Comparison of ENCODE assay signal across 9 cellular contexts in genomic region chr3:185317674-185318073, GRCh38. TPM values are rescaled to one million over a fixed set of nuclear protein-coding genes. Genes with fewer than 3 reads are reported as not detected.
A peak's percentile ranks its signal among the peaks of the same experiment; 100 is the strongest.
DNase-seq lines count a peak whose midpoint lies in the region; ATAC-seq, FAIRE-seq and TF ChIP-seq lines count a peak whose summit lies in the region.
"Had no signal": no experiment of that assay in that cellular context is flagged by ENCODE, and none has a peak within 500 bp of the region (broad histone marks: within the 10 kb centered on the region; RNA-seq: fewer than 3 reads in every experiment).

No MANE protein-coding gene starts in this region.

- H3K36me3 ChIP-seq in ACC112 (ENCODE audit: insufficient read depth, low read length), result no peaks in the 10 kb centered on the region
- H3K36me3 ChIP-seq in Panc1 (ENCODE audit: control insufficient read depth, insufficient read depth, low read length), result no peaks in the 10 kb centered on the region
- H3K36me3 ChIP-seq in mucosa of descending colon (ENCODE audit: low read depth), result no peaks in the 10 kb centered on the region
- no peaks in the 10 kb centered on the region for H3K36me3 ChIP-seq in A673 (ENCODE audit: insufficient read depth, low read length, poor library complexity, severe bottlenecking)

- peak overlapping the region; percentile 79 for H3K27ac ChIP-seq in ACC112 (ENCODE audit: low read depth, low read length)
- H3K27ac ChIP-seq in Panc1 (ENCODE audit: low read length), result peak overlapping the region; percentile 86; the same call in 1 of the 2 replicates
- H3K27ac ChIP-seq in epithelial cell of prostate, result peak overlapping the region; percentile 97
- no peak overlapping the region for H3K27ac ChIP-seq in A673 (ENCODE audit: low read depth, low read length, poor library complexity, severe bottlenecking)

- H3K4me1 ChIP-seq in ACC112 (ENCODE audit: control insufficient read depth, insufficient read depth, low read length, unreplicated experiment), result peaks cover 16% of the 10 kb centered on the region
- H3K4me1 ChIP-seq in Panc1 (ENCODE audit: control insufficient read depth, insufficient read depth, low read length), result peaks cover 21% of the 10 kb centered on the region
- peaks cover 12% of the 10 kb centered on the region for H3K4me1 ChIP-seq in mucosa of descending colon (ENCODE audit: low read depth)
- H3K4me1 ChIP-seq in A673 (ENCODE audit: insufficient read depth, low read length, poor library complexity, severe bottlenecking), result no peaks in the 10 kb centered on the region

- CTCF ChIA-PET in Panc1 (lab: Charles Lee) (no interaction called here), A673 (lab: Charles Lee) (no interaction called here)

- intact Hi-C loops in Panc1 (cut with micrococcal nuclease; ENCODE audit: unreplicated experiment) (no loop called here), mucosa of descending colon (cut with DNase I, micrococcal nuclease) (no loop called here), A673 (cut with micrococcal nuclease; ENCODE audit: unreplicated experiment) (no loop called here)

- ATAC-seq in Panc1, result no peak
- peak; percentile 48 for ATAC-seq in mucosa of descending colon
- no peak for ATAC-seq in activated CD4-positive, CD25-positive, alpha-beta regulatory T cell treated with anti-CD3 and anti-CD28 coated beads, Interleukin-2, amount 50 U/mL, for 24 hours

- TF ChIP-seq CTCF in Panc1 (IDR thresholded peaks at IDR 0.05) (no peak), mucosa of descending colon (IDR thresholded peaks at IDR 0.05) (no peak), A673 (conservative IDR thresholded peaks at IDR 0.05; ENCODE audit: low read depth, low read length) (no peak), D721Med (IDR thresholded peaks at IDR 0.05; ENCODE audit: insufficient read depth, missing control alignments) (no peak)

- BruUV-seq in Panc1 (replicated peaks; lab: Mats Ljungman, UMichigan) (no TSS peak), A673 (replicated peaks; lab: Mats Ljungman, UMichigan) (no TSS peak)

- H3K4me3 ChIP-seq in ACC112 (ENCODE audit: low read depth, low read length) (peak overlapping the region; percentile 40; the same call in 1 of the 2 replicates), Panc1 (ENCODE audit: low read depth in 2 of 2, low read length in 2 of 2) (no peak overlapping the region), mucosa of descending colon (no peak overlapping the region), A673 (ENCODE audit: low read depth, low read length, poor library complexity, severe bottlenecking) (no peak overlapping the region)

- FAIRE-seq in D721Med (lab: Jason Lieb, UNC), result no peak

- in situ Hi-C loops in Panc1 (cut with HindIII; ENCODE audit: low pct_unique_long_range_greater_than_20kb, low sequenced_read_pairs), result no loop called here

- no peaks in the 10 kb centered on the region for H3K27me3 ChIP-seq in ACC112 (ENCODE audit: insufficient read depth, low read length)
- H3K27me3 ChIP-seq in Panc1 (ENCODE audit: control insufficient read depth, insufficient read depth, low read length), result no peaks in the 10 kb centered on the region
- H3K27me3 ChIP-seq in A673 (replicated peaks; ENCODE audit: insufficient read depth, low read depth, low read length, poor library complexity), result no peaks in the 10 kb centered on the region

- H3K9me3 ChIP-seq in Panc1 (ENCODE audit: control insufficient read depth, insufficient read depth, low read depth, low read length) (no peaks in the 10 kb centered on the region), mucosa of descending colon (no peaks in the 10 kb centered on the region), A673 (ENCODE audit: low read depth, low read length, poor library complexity, severe bottlenecking) (no peaks in the 10 kb centered on the region)

- DNase-seq in Panc1 (ENCODE audit: low read depth, low spot score), result no peak
- no peak for DNase-seq in epithelial cell of prostate (ENCODE audit: low read depth, low spot score)
- no peak for DNase-seq in mucosa of descending colon
- no peak for DNase-seq in midbrain (lab: John Stamatoyannopoulos, UW)
- DNase-seq in A673 (ENCODE audit: low spot score), result no peak
- no peak for DNase-seq in D721Med (ENCODE audit: insufficient read length, low spot score)
- DNase-seq: activated CD4-positive, alpha-beta T cell treated with anti-CD3 and anti-CD28 coated beads for 4 hours had no signal

- peak overlapping the region; percentile 46 for H2AFZ ChIP-seq in ACC112 (ENCODE audit: low read length, unreplicated experiment)

- POLR2A ChIA-PET in Panc1 (lab: Charles Lee) (no interaction called here), A673 (lab: Charles Lee; ENCODE audit: low non-redundant PET) (no interaction called here)

- H3K79me2 ChIP-seq in ACC112 (ENCODE audit: control insufficient read depth, insufficient read depth, low read length, unreplicated experiment), result no peaks in the 10 kb centered on the region

RNA-seq across cellular contexts. Expression of gene MAP3K13, which starts 45.3 kb away (rescaled TPM):
- total RNA-seq in Panc1 (2021; ENCODE audit: unreplicated experiment) (26.6 TPM), mucosa of descending colon (10 to 100 TPM; 36.4 to 61.0 (median 45.9) TPM), A673 (2021) (26.4 and 26.8 TPM in 2 replicates)
- polyA plus RNA-seq in Panc1 (2012; ENCODE audit: insufficient read length), result 13.9 TPM
